In the genomic region with DNA sequence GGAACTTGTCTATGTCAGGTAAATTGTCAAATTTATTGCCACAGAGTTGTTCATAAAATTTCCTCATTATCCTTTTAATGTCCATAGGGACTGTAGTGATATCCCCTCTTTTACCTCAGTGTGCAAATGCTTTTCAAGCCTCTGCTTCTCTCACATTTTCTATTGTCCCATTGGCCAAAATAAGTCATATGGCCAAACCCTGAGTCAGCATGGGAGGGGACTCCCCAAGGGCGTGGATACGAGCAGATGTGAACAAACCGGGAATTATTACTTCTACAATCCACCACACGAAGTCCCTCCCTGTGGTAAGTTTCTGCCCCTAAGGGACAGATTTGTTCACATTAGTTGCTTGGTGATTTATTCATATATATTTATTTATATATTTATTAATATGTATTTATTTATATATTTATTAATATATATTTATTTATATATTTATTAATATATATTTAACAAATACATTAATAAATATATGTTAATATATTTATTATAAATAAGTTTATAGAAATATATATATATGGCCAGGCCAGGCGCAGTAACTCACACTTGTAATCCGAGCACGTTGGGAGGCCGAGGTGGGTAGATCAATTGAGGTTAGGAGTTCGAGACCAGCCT, we compare ENCODE assay signal across 14 cellular contexts. TPM values are rescaled to one million over a fixed set of nuclear protein-coding genes. Genes with fewer than 3 reads are reported as not detected.
A peak's percentile ranks its signal among the peaks of the same experiment; 100 is the strongest.
DNase-seq lines count a peak whose midpoint lies in the region; ATAC-seq and TF ChIP-seq lines count a peak whose summit lies in the region.
"Had no signal": no experiment of that assay in that cellular context is flagged by ENCODE, and none has a peak within 500 bp of the region (broad histone marks: within the 10 kb centered on the region; RNA-seq: fewer than 3 reads in every experiment).

No MANE protein-coding gene starts in this region.

- H3K4me1 ChIP-seq in H9 (ENCODE audit: insufficient read depth, low read length), result no peaks in the 10 kb centered on the region
- no peaks in the 10 kb centered on the region for H3K4me1 ChIP-seq in heart right ventricle

- H3K27me3 ChIP-seq in H9 (ENCODE audit: insufficient read depth, low read length) (no peaks in the 10 kb centered on the region), heart right ventricle (peaks cover 0 to 11% (median 0%) of the 10 kb centered on the region in 7 donors)

- no peak overlapping the region for H2BK5ac ChIP-seq in H9 (ENCODE audit: insufficient read length, low read length)

- no peak overlapping the region for H3K9ac ChIP-seq in H9 (ENCODE audit: extremely low read depth, insufficient read length, low read length)

- no peak overlapping the region for H2AFZ ChIP-seq in H9 (ENCODE audit: low read length)

- no peak overlapping the region for H4K91ac ChIP-seq in H9 (ENCODE audit: insufficient read length, low read depth, low read length)

- H2BK20ac ChIP-seq in H9 (ENCODE audit: low read depth, low read length, poor library complexity, severe bottlenecking), result no peak overlapping the region

- H3K4ac ChIP-seq in H9 (ENCODE audit: low read depth, low read length), result no peak overlapping the region

- no peak overlapping the region for H4K5ac ChIP-seq in H9 (ENCODE audit: insufficient read length, low read depth, low read length)

- no peaks in the 10 kb centered on the region for H3K79me2 ChIP-seq in H9 (ENCODE audit: insufficient read depth, low read length)

- no peak overlapping the region for H3K4me3 ChIP-seq in heart right ventricle

- H3K23me2 ChIP-seq in H9 (ENCODE audit: insufficient read length, low read depth, low read length, poor library complexity, severe bottlenecking), result no peaks in the 10 kb centered on the region

- H3K9me3 Mint-ChIP-seq in H9, result no peaks in the 10 kb centered on the region
- H3K9me3 Mint-ChIP-seq: CD4-positive, alpha-beta T cell had no signal

- H3K27ac ChIP-seq in H9 (ENCODE audit: insufficient read length, low read depth, low read length) (no peak overlapping the region), heart right ventricle (no peak overlapping the region)

- TF ChIP-seq CTCF in H9 (conservative IDR thresholded peaks at IDR 0.05) (no peak), heart right ventricle (IDR thresholded peaks at IDR 0.05) (no peak)

- H3K9me3 ChIP-seq in H9 (ENCODE audit: control insufficient read depth, low read depth, low read length), result no peaks in the 10 kb centered on the region
- H3K9me3 ChIP-seq in heart right ventricle, result no peaks in the 10 kb centered on the region

- no peaks in the 10 kb centered on the region for H3K36me3 ChIP-seq in heart right ventricle

- no peak overlapping the region for H3K4me2 ChIP-seq in H9 (ENCODE audit: insufficient read depth, insufficient read length, low read length)

- intact Hi-C loops in heart right ventricle (cut with DNase I), result loop anchor here in 1 of 10 donors (10.0 kb wide), 1 partner anchor 219 kb away; no protein-coding TSS in a partner anchor

- no peak overlapping the region for H3K18ac ChIP-seq in H9 (ENCODE audit: insufficient read length, low read depth, low read length)

- H3K27ac Mint-ChIP-seq in H9, result no peak overlapping the region
- H3K27ac Mint-ChIP-seq: CD4-positive, alpha-beta T cell had no signal

- no peak overlapping the region for H4K8ac ChIP-seq in H9 (replicated peaks; ENCODE audit: insufficient read length, low read depth, low read length)

- no peaks in the 10 kb centered on the region for H3K36me3 Mint-ChIP-seq in H9 (ENCODE audit: insufficient read depth in 1 of 3, low read depth in 3 of 3)

- H2BK12ac ChIP-seq in H9 (ENCODE audit: insufficient read length, low read depth, low read length), result no peak overlapping the region

- H4K20me1 ChIP-seq in H9 (ENCODE audit: control insufficient read depth, insufficient read depth, insufficient read length), result no peaks in the 10 kb centered on the region

- no peaks in the 10 kb centered on the region for H3K79me1 ChIP-seq in H9 (ENCODE audit: insufficient read depth, low read depth, low read length, poor library complexity, severe bottlenecking)

- peak; percentile 31 for DNase-seq in EH (ENCODE audit: low read depth)
- peak; percentile 16 for DNase-seq in HT-29 (ENCODE audit: low spot score)
- peak; percentile 72 for DNase-seq in RPMI8226
- peak; percentile 42 for DNase-seq in foreskin melanocyte
- no peak for DNase-seq in H9
- DNase-seq in NCI-H1417 (lab: John Stamatoyannopoulos, UW), result no peak
- no peak for DNase-seq in heart right ventricle
- DNase-seq: activated CD4-positive, alpha-beta T cell treated with anti-CD3 and anti-CD28 coated beads, Interleukin-2, amount 50 U/mL, for 4 hours; activated naive CD4-positive, alpha-beta T cell treated with Interleukin-2 at 50 U/mL for 16 hours; CD4-positive, alpha-beta T cell; NCI-H1436 treated with DMSO at 0.1 percent for 48 hours; retina; SW 1271 had no signal

- no CpG with 5 or more reads among the region's 9 CpGs for WGBS in H9 (ENCODE audit: extremely low coverage, insufficient read length, low lambda C conversion rate)
- WGBS in heart right ventricle, 2 donors, result 78 to 84% methylated on average over 9 of the region's 9 CpGs

- no peak overlapping the region for H2BK15ac ChIP-seq in H9 (ENCODE audit: low read depth, low read length)

- H3K4me1 Mint-ChIP-seq in H9, result no peaks in the 10 kb centered on the region

- ATAC-seq in heart right ventricle (no peak), GM18498 (IDR thresholded peaks at IDR 0.05; ENCODE audit: unreplicated experiment) (no peak)

- H3K27me3 Mint-ChIP-seq in H9 (ENCODE audit: low read depth), result peaks cover 40% of the 10 kb centered on the region

- no peak overlapping the region for H3K56ac ChIP-seq in H9 (ENCODE audit: insufficient read length, low read depth, low read length)

- no peak overlapping the region for H3T11ph ChIP-seq in H9 (ENCODE audit: low read length)

- H3K4me3 Mint-ChIP-seq in H9, result no peak overlapping the region
- H3K4me3 Mint-ChIP-seq: CD4-positive, alpha-beta T cell had no signal

- no peak overlapping the region for H3K14ac ChIP-seq in H9 (ENCODE audit: insufficient read depth, low read length)

- no peak overlapping the region for H3K23ac ChIP-seq in H9 (ENCODE audit: insufficient read length, low read depth, low read length)

- H2AK5ac ChIP-seq in H9 (ENCODE audit: insufficient read length, low read length), result no peak overlapping the region

- H2BK120ac ChIP-seq in H9 (ENCODE audit: low read depth, low read length, poor library complexity, severe bottlenecking), result no peak overlapping the region

RNA-seq across cellular contexts. Expression of gene CAMSAP3, which starts 20.1 kb away (rescaled TPM):
- total RNA-seq in HT-29 (2014; rRNA removed; shearing (Covaris generic)), result 29.8 and 37.0 TPM in 2 replicates
- total RNA-seq in H9 (2021) (28.4 and 31.3 TPM in 2 replicates), heart right ventricle (1 to 10 TPM in 1 of 10 donors, under 1 TPM in 9; 0.13 to 2.0 (median 0.30) TPM)
- polyA plus RNA-seq in heart right ventricle, result under 1 TPM; 0.03 to 0.37 TPM

RNA-seq across cellular contexts. Expression of gene PNPLA6, which starts 40.0 kb away (rescaled TPM):
- total RNA-seq in HT-29 (2014; rRNA removed; shearing (Covaris generic)), result 61.3 and 74.3 TPM in 2 replicates
- total RNA-seq in H9 (2021) (130 and 135 TPM in 2 replicates), heart right ventricle (10 to 100 TPM; 33.9 to 73.8 (median 41.6) TPM)
- polyA plus RNA-seq in heart right ventricle, result 10 to 100 TPM; 34.1 to 57.0 TPM

RNA-seq across cellular contexts. Expression of gene MCOLN1, which starts 53.1 kb away (rescaled TPM):
- 7.1 and 7.5 TPM in 2 replicates for total RNA-seq in HT-29 (2014; rRNA removed; shearing (Covaris generic))
- total RNA-seq in H9 (2021) (15.7 and 18.7 TPM in 2 replicates), heart right ventricle (10 to 100 TPM; 10.4 to 29.1 (median 13.4) TPM)
- polyA plus RNA-seq in heart right ventricle, result 10 to 100 TPM; 20.8 to 34.9 TPM

RNA-seq across cellular contexts. Expression of gene XAB2, which starts 53.8 kb away (rescaled TPM):
- 48.4 and 51.9 TPM in 2 replicates for total RNA-seq in HT-29 (2014; rRNA removed; shearing (Covaris generic))
- total RNA-seq in H9 (2021) (48.0 and 50.6 TPM in 2 replicates), heart right ventricle (10 to 100 TPM; 18.6 to 25.1 (median 22.4) TPM)
- polyA plus RNA-seq in heart right ventricle, result 10 to 100 TPM; 28.0 to 31.9 TPM

RNA-seq across cellular contexts. Expression of gene PET100, which starts 54.1 kb away (rescaled TPM):
- 26.6 and 27.7 TPM in 2 replicates for total RNA-seq in HT-29 (2014; rRNA removed; shearing (Covaris generic))
- 129 and 143 TPM in 2 replicates for total RNA-seq in H9 (2021)
- 100 to 1,000 TPM; 119 to 230 (median 150) TPM for total RNA-seq in heart right ventricle
- 1,000 to 10,000 TPM in 1 of 2 donors, 10 to 100 TPM in 1; 99.1 to 1,041 TPM for polyA plus RNA-seq in heart right ventricle

Comparison
In these comparisons a context has a peak if more than half of its experiments do, and no peak if none do; other contexts are left out.
1. DNase-seq: peak in EH (single experiment), HT-29 (single experiment), RPMI8226 (single experiment) and foreskin melanocyte (single experiment); none in H9 (single experiment), NCI-H1417 (0 of 3) and heart right ventricle (0 of 2).